In the genomic region with DNA sequence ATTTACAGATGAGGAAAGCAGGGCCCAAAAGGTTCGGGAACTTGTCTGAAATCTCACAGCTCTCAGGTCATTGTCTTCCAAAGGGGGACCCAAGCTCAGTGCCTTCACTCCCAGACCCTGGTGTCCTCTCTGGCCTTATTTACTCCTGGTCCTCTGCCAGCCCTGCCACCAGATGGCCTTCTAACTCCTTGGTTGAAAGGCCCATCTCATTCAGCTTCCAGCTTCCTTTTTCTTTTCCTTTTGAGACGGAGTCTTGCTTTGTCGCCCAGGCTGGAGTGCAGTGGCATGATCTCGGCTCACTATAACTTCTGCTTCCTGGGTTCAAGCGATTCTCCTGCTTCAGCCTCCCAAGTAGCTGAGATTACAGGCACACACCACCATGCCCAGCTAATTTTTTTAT, we compare ENCODE assay signal across 8 cellular contexts. TPM values are rescaled to one million over a fixed set of nuclear protein-coding genes. Genes with fewer than 3 reads are reported as not detected.
A peak's percentile ranks its signal among the peaks of the same experiment; 100 is the strongest.
DNase-seq lines count a peak whose midpoint lies in the region; TF ChIP-seq lines count a peak whose summit lies in the region.
"Not testable (repeated sequence)": the region's sequence is repeated elsewhere in the genome, so short reads cannot be mapped to it uniquely, and the experiment has no call there.

No MANE protein-coding gene starts in this region.

- H3K9me3 ChIP-seq in DOHH2 (ENCODE audit: control insufficient read depth, insufficient read depth, low read length); neural progenitor cell (ENCODE audit: low read depth); tibial artery: not testable (repeated sequence)

- not testable (repeated sequence) for H3K9me3 Mint-ChIP-seq in brain, neural progenitor cell

- H3K36me3 Mint-ChIP-seq in brain, result peaks cover 52% of the 10 kb centered on the region
- peaks cover 13% of the 10 kb centered on the region for H3K36me3 Mint-ChIP-seq in neural progenitor cell

- H2AFZ ChIP-seq in neural progenitor cell (replicated peaks), result not testable (repeated sequence)

- not testable (repeated sequence) for H3K9me2 ChIP-seq in DOHH2 (replicated peaks; ENCODE audit: control insufficient read depth, low read length)

- H3K27ac Mint-ChIP-seq in brain, result peak overlapping the region in 2 of 5 experiments; percentile 67 to 85
- not testable (repeated sequence) for H3K27ac Mint-ChIP-seq in neural progenitor cell

- not testable (repeated sequence) for H3K27ac ChIP-seq in DOHH2 (ENCODE audit: low read depth, low read length); neural progenitor cell; tibial artery

- H3K36me3 ChIP-seq in DOHH2 (ENCODE audit: control insufficient read depth, low read length) (peaks cover 18% of the 10 kb centered on the region), tibial artery (peaks cover 7 to 48% (median 23%) of the 10 kb centered on the region in 3 donors)
- not testable (repeated sequence) for H3K36me3 ChIP-seq in neural progenitor cell

- H4K20me1 ChIP-seq in DOHH2 (ENCODE audit: control insufficient read depth, insufficient read depth, low read depth, low read length); neural progenitor cell (ENCODE audit: low read depth): not testable (repeated sequence)

- DNase-seq in KG1 (lab: John Stamatoyannopoulos, UW), result peak; percentile 46
- DNase-seq in RPMI8226, result peak; percentile 33
- DNase-seq in activated CD4-positive, alpha-beta T cell treated with anti-CD3 and anti-CD28 coated beads, Interleukin-2, amount 50 U/mL, for 48 hours, result peak; percentile 65 to 73
- peak; percentile 86 for DNase-seq in cardiac septum (ENCODE audit: low spot score)
- peak; percentile 70 for DNase-seq in neural progenitor cell (ENCODE audit: low spot score)
- DNase-seq in tibial artery, result peak in 1 of 2 donors; percentile 62

- not testable (repeated sequence) for H3K4me2 ChIP-seq in DOHH2 (ENCODE audit: low read length); neural progenitor cell

- intact Hi-C loops in cardiac septum (cut with DNase I); tibial artery (cut with DNase I; ENCODE audit: low total_unique reads): not testable (repeated sequence)

- peak overlapping the region in 3 of 5 experiments; percentile 11 to 65 (median 52) for H3K4me3 Mint-ChIP-seq in brain
- peak overlapping the region; percentile 38 for H3K4me3 Mint-ChIP-seq in neural progenitor cell

- H3K79me2 ChIP-seq in DOHH2 (ENCODE audit: control insufficient read depth, low read length), result not testable (repeated sequence)
- peaks cover 28% of the 10 kb centered on the region for H3K79me2 ChIP-seq in neural progenitor cell (ENCODE audit: low read depth)

- H3F3A ChIP-seq in DOHH2 (ENCODE audit: control insufficient read depth, insufficient read depth) (peaks cover 18% of the 10 kb centered on the region), neural progenitor cell (ENCODE audit: low read depth) (peaks cover 28% of the 10 kb centered on the region)

- H3K4me1 ChIP-seq in DOHH2 (ENCODE audit: control insufficient read depth, low read length), result peaks cover 49% of the 10 kb centered on the region
- H3K4me1 ChIP-seq in neural progenitor cell, result not testable (repeated sequence)
- H3K4me1 ChIP-seq in tibial artery, result peaks cover 0 to 31% (median 20%) of the 10 kb centered on the region in 4 donors

- H3K4me3 ChIP-seq in DOHH2 (ENCODE audit: low read length); neural progenitor cell; tibial artery: not testable (repeated sequence)

- not testable (repeated sequence) for H3K27me3 Mint-ChIP-seq in brain; neural progenitor cell (ENCODE audit: insufficient read depth, low read depth)

- H3K4me1 Mint-ChIP-seq in brain (peaks cover 41% of the 10 kb centered on the region), neural progenitor cell (peaks cover 22% of the 10 kb centered on the region)

- not testable (repeated sequence) for H3K9ac ChIP-seq in neural progenitor cell

- H3K27me3 ChIP-seq in DOHH2 (ENCODE audit: control insufficient read depth, low read length); neural progenitor cell; tibial artery: not testable (repeated sequence)

- TF ChIP-seq CTCF in DOHH2 (IDR thresholded peaks at IDR 0.05; ENCODE audit: low read depth, low read length, poor library complexity, severe bottlenecking) (peak; percentile 64), brain (conservative IDR thresholded peaks at IDR 0.05) (peak; percentile 31 to 36), neural progenitor cell (IDR thresholded peaks at IDR 0.05) (peak; percentile 60), tibial artery (IDR thresholded peaks at IDR 0.05) (peak; percentile 7 to 31)

RNA-seq across cellular contexts. Expression of a gene that starts 4.0 kb away (rescaled TPM):
- polyA plus RNA-seq in brain (ENCODE audit: insufficient read depth, low read depth, low replicate concordance), result 59.4 TPM
- 9.5 TPM for total RNA-seq in cardiac septum
- total RNA-seq in neural progenitor cell (ENCODE audit: low replicate concordance), result 8.6 and 30.3 TPM in 2 replicates

RNA-seq across cellular contexts. Expression of a gene that starts 5.0 kb away (rescaled TPM):
- polyA plus RNA-seq in brain (ENCODE audit: insufficient read depth, low read depth, low replicate concordance), result 122 TPM
- total RNA-seq in cardiac septum, result 2.6 TPM
- 6.8 and 8.8 TPM in 2 replicates for total RNA-seq in neural progenitor cell (ENCODE audit: low replicate concordance)

RNA-seq across cellular contexts. Expression of a gene that starts 9.6 kb away (rescaled TPM):
- 267 TPM for polyA plus RNA-seq in brain (ENCODE audit: insufficient read depth, low read depth, low replicate concordance)
- total RNA-seq in cardiac septum (201 TPM), neural progenitor cell (ENCODE audit: low replicate concordance) (493 and 913 TPM in 2 replicates)

RNA-seq across cellular contexts. Expression of a gene that starts 20.7 kb away (rescaled TPM):
- not detected for polyA plus RNA-seq in brain (ENCODE audit: insufficient read depth, low read depth, low replicate concordance)
- not detected for total RNA-seq in cardiac septum
- not detected in 2 replicates for total RNA-seq in neural progenitor cell (ENCODE audit: low replicate concordance)

RNA-seq across cellular contexts. Expression of a gene that starts 22.6 kb away (rescaled TPM):
- polyA plus RNA-seq in brain (ENCODE audit: insufficient read depth, low read depth, low replicate concordance), result not detected
- not detected for total RNA-seq in cardiac septum
- total RNA-seq in neural progenitor cell (ENCODE audit: low replicate concordance), result not detected in 2 replicates
